In genomic region chr2:17680119-17680518, GRCh38 we compare ENCODE assay signal across 23 cellular contexts.
DNase-seq lines count a peak whose midpoint lies in the region; ATAC-seq, FAIRE-seq and TF ChIP-seq lines count a peak whose summit lies in the region.
"Had no signal": no experiment of that assay in that cellular context is flagged by ENCODE, and none has a peak within 500 bp of the region (broad histone marks: within the 10 kb centered on the region; RNA-seq: fewer than 3 reads in every experiment).

No MANE protein-coding gene starts in this region.

- dilution Hi-C loops in IMR-90 (cut with HindIII; ENCODE audit: low sequenced_read_pairs, unreplicated experiment), result no loop called here

- CTCF ChIA-PET in A549 (lab: Yijun Ruan, JAX) (interaction anchor here (1.8 to 2.7 kb wide), 2 partner anchors 9 to 34 kb away, joined by 9 to 13 read pairs; no protein-coding TSS in a partner anchor), IMR-90 (lab: Yijun Ruan, JAX) (interaction anchor here (1.7 kb wide), 1 partner anchor 9 kb away, joined by 7 read pairs; no protein-coding TSS in a partner anchor)

- no peaks in the 10 kb centered on the region for H3K27me3 ChIP-seq in IMR-90 (ENCODE audit: control insufficient read depth, insufficient read depth, low read length)
- no peaks in the 10 kb centered on the region for H3K27me3 ChIP-seq in foreskin keratinocyte
- no peaks in the 10 kb centered on the region for H3K27me3 ChIP-seq in upper lobe of left lung
- H3K27me3 ChIP-seq: BLaER1 treated with 17β-estradiol and CSF1 and Interleukin-3, amounts not matched to agents 10 nM and 100 nM had no signal

- no peak overlapping the region for H4K5ac ChIP-seq in IMR-90 (ENCODE audit: low read depth, low read length)

- no peak overlapping the region for H4K8ac ChIP-seq in IMR-90 (ENCODE audit: low read depth in 2 of 2, low read length in 2 of 2)

- no peak overlapping the region for H2AK9ac ChIP-seq in IMR-90 (replicated peaks; ENCODE audit: low read depth, low read length, poor library complexity)

- intact Hi-C loops in IMR-90 (cut with micrococcal nuclease), result no loop called here

- ATAC-seq in A549, result no peak; a peak in 1 of 6 replicates
- ATAC-seq in IMR-90 (ENCODE audit: low read depth), result peak; percentile 53
- ATAC-seq in foreskin keratinocyte, result no peak
- no peak for ATAC-seq in upper lobe of left lung (ENCODE audit: low FRiP score in 2 of 2)
- no peak for ATAC-seq in stimulated activated memory B cell treated with anti-CD40 and anti-IgM and Interleukin-4, amounts not matched to agents 10 μg/mL and 1 μg/mL and 100 μg/mL, for 72 hours
- ATAC-seq: HepG2, Panc1, Right ventricle myocardium inferior had no signal

- H3K18ac ChIP-seq in IMR-90 (ENCODE audit: low read depth, low read length), result no peak overlapping the region

- H3K9me3 ChIP-seq in A549, result no peaks in the 10 kb centered on the region
- no peaks in the 10 kb centered on the region for H3K9me3 ChIP-seq in IMR-90 (ENCODE audit: control insufficient read depth, insufficient read depth, low read length)
- H3K9me3 ChIP-seq in upper lobe of left lung, result no peaks in the 10 kb centered on the region
- H3K9me3 ChIP-seq: BLaER1 treated with 17β-estradiol and CSF1 and Interleukin-3, amounts not matched to agents 10 nM and 100 nM had no signal

- no peaks in the 10 kb centered on the region for H3K4me1 Mint-ChIP-seq in stimulated activated memory B cell treated with anti-CD40 and anti-IgM and Interleukin-4, amounts not matched to agents 10 μg/mL and 1 μg/mL and 100 μg/mL, for 72 hours
- H3K4me1 Mint-ChIP-seq: CD8-positive, alpha-beta memory T cell had no signal

- H3K9me3 Mint-ChIP-seq in stimulated activated memory B cell treated with anti-CD40 and anti-IgM and Interleukin-4, amounts not matched to agents 10 μg/mL and 1 μg/mL and 100 μg/mL, for 72 hours, result no peaks in the 10 kb centered on the region
- H3K9me3 Mint-ChIP-seq: CD8-positive, alpha-beta memory T cell had no signal

- in situ Hi-C loops in IMR-90 (cut with MboI; ENCODE audit: low sequenced_read_pairs), result no loop called here

- H4K91ac ChIP-seq in IMR-90 (ENCODE audit: insufficient read depth, low read depth, low read length), result no peak overlapping the region

- peak; percentile 46 for FAIRE-seq in A549 (lab: Jason Lieb, UNC)
- FAIRE-seq: D721Med, GM12891, HepG2 had no signal

- 0 out of 2 replicates have a peak, but pooled peaks cover 3% of the 10 kb centered on the region for H3K36me3 ChIP-seq in IMR-90 (ENCODE audit: control insufficient read depth, insufficient read depth, low read length)
- H3K36me3 ChIP-seq in upper lobe of left lung, result peaks cover 0 to 66% (median 5%) of the 10 kb centered on the region in 4 donors

- H3K36me3 Mint-ChIP-seq in stimulated activated memory B cell treated with anti-CD40 and anti-IgM and Interleukin-4, amounts not matched to agents 10 μg/mL and 1 μg/mL and 100 μg/mL, for 72 hours, result peaks cover 72% of the 10 kb centered on the region

- no peak for TF ChIP-seq EP300 in A549 (IDR thresholded peaks at IDR 0.05)
- no peak for TF ChIP-seq EP300 in upper lobe of left lung (IDR thresholded peaks at IDR 0.05)

- H3K9me1 ChIP-seq in IMR-90 (ENCODE audit: insufficient read depth, low read length), result no peaks in the 10 kb centered on the region

- no peak overlapping the region for H3K4me2 ChIP-seq in A549
- H3K4me2 ChIP-seq in IMR-90 (ENCODE audit: low read depth, low read length), result no peak overlapping the region
- H3K4me2 ChIP-seq: BLaER1 treated with 17β-estradiol and CSF1 and Interleukin-3, amounts not matched to agents 10 nM and 100 nM; KMS-11 had no signal

- no peak for TF ChIP-seq CTCF in A549 (IDR thresholded peaks at IDR 0.05)
- TF ChIP-seq CTCF in IMR-90 (conservative IDR thresholded peaks at IDR 0.05; ENCODE audit: low read depth, low read length), result no peak
- TF ChIP-seq CTCF in foreskin keratinocyte (conservative IDR thresholded peaks at IDR 0.05), result no peak
- TF ChIP-seq CTCF in upper lobe of left lung (IDR thresholded peaks at IDR 0.05), result no peak

- no peak overlapping the region for H2AFZ ChIP-seq in IMR-90 (replicated peaks; ENCODE audit: low read length, poor library complexity)

- H2BK20ac ChIP-seq in IMR-90 (ENCODE audit: low read depth, low read length), result no peak overlapping the region

- no peak overlapping the region for H3K4me3 Mint-ChIP-seq in stimulated activated memory B cell treated with anti-CD40 and anti-IgM and Interleukin-4, amounts not matched to agents 10 μg/mL and 1 μg/mL and 100 μg/mL, for 72 hours
- H3K4me3 Mint-ChIP-seq: CD8-positive, alpha-beta memory T cell had no signal

- TF ChIP-seq RAD21 in A549 (conservative IDR thresholded peaks at IDR 0.05 in 1 of 2, IDR thresholded peaks at IDR 0.05 in 1 of 2) (no peak), IMR-90 (IDR thresholded peaks at IDR 0.05; ENCODE audit: low read length) (no peak)

- DNase-seq in A549 (ENCODE audit: low read depth in 1 of 2, low spot score in 1 of 2) (no peak), IMR-90 (peak; percentile 13), amniotic epithelial cell (ENCODE audit: low read depth) (peak; percentile 85), foreskin keratinocyte (peak; percentile 13 to 25), GM19240 (ENCODE audit: insufficient read length, low spot score) (no peak), upper lobe of left lung (no peak), SKM-1 treated with dmso at 0.1 percent for 144 hours (lab: John Stamatoyannopoulos, UW; ENCODE audit: unreplicated experiment) (no peak)
- DNase-seq: 8988T; CD8-positive, alpha-beta memory T cell; DMS79; GF-D8; NCI-H1417; NCI-H187 treated with DMSO at 0.1 percent for 48 hours; NCI-H82 had no signal

- H3K79me1 ChIP-seq in IMR-90 (ENCODE audit: low read depth in 1 of 2, low read length in 2 of 2), result no peaks in the 10 kb centered on the region; a peak in 1 of 4 replicates

- no peaks in the 10 kb centered on the region for H4K20me1 ChIP-seq in IMR-90 (ENCODE audit: insufficient read depth, low read length)

- no peak overlapping the region for H3K4ac ChIP-seq in IMR-90 (ENCODE audit: low read depth, low read length)

- H3K9ac ChIP-seq in IMR-90 (ENCODE audit: low read depth, low read length), result no peak overlapping the region
- H3K9ac ChIP-seq: BLaER1 treated with 17β-estradiol and CSF1 and Interleukin-3, amounts not matched to agents 10 nM and 100 nM; KMS-11 had no signal

- H3K23ac ChIP-seq in IMR-90 (ENCODE audit: low read depth, low read length), result no peak overlapping the region

- no peak overlapping the region for H3K27ac Mint-ChIP-seq in stimulated activated memory B cell treated with anti-CD40 and anti-IgM and Interleukin-4, amounts not matched to agents 10 μg/mL and 1 μg/mL and 100 μg/mL, for 72 hours

- H3K27ac ChIP-seq in A549, result no peak overlapping the region
- no peak overlapping the region for H3K27ac ChIP-seq in IMR-90 (ENCODE audit: insufficient read depth, low read length)
- H3K27ac ChIP-seq in foreskin keratinocyte, result no peak overlapping the region
- H3K27ac ChIP-seq in upper lobe of left lung, result no peak overlapping the region
- H3K27ac ChIP-seq: BLaER1 treated with 17β-estradiol and CSF1 and Interleukin-3, amounts not matched to agents 10 nM and 100 nM; KMS-11; SK-N-MC had no signal

- no TSS peak for BruUV-seq in IMR-90 (replicated peaks; lab: Mats Ljungman, UMichigan)

- no peak overlapping the region for H2BK5ac ChIP-seq in IMR-90 (ENCODE audit: low read depth, low read length, poor library complexity, severe bottlenecking)

- H3K14ac ChIP-seq in IMR-90 (replicated peaks; ENCODE audit: low read depth, low read length), result no peak overlapping the region

- POLR2A ChIA-PET in A549 (lab: Yijun Ruan, JAX) (no interaction called here), IMR-90 (lab: Charles Lee; ENCODE audit: unreplicated experiment) (no interaction called here)

- WGBS in A549 (ENCODE audit: missing lambda C conversion rate), result 85% methylated on average over 3 of the region's 3 CpGs
- no CpG with 5 or more reads among the region's 3 CpGs for WGBS in IMR-90 (ENCODE audit: extremely low coverage in 2 of 2, insufficient read length in 1 of 2), 2 experiments
- 92 to 94% methylated on average over 3 of the region's 3 CpGs for WGBS in upper lobe of left lung, 2 donors

- H2BK120ac ChIP-seq in IMR-90 (ENCODE audit: low read depth, low read length), result no peak overlapping the region

- H3K4me3 ChIP-seq in A549, result no peak overlapping the region
- H3K4me3 ChIP-seq in IMR-90 (ENCODE audit: insufficient read depth, low read depth, low read length), result no peak overlapping the region
- H3K4me3 ChIP-seq in upper lobe of left lung, result no peak overlapping the region
- H3K4me3 ChIP-seq: BLaER1 treated with 17β-estradiol and CSF1 and Interleukin-3, amounts not matched to agents 10 nM and 100 nM; SK-N-MC had no signal

- H3K56ac ChIP-seq in IMR-90 (ENCODE audit: extremely low read depth, insufficient read depth, low read length), result no peak overlapping the region

- TF ChIP-seq POLR2A in A549 (IDR thresholded peaks at IDR 0.05; ENCODE audit: low read length) (no peak), IMR-90 (IDR thresholded peaks at IDR 0.05; ENCODE audit: low read depth, low read length) (no peak), upper lobe of left lung (IDR thresholded peaks at IDR 0.05) (no peak)

- no peaks in the 10 kb centered on the region for H3K27me3 Mint-ChIP-seq in stimulated activated memory B cell treated with anti-CD40 and anti-IgM and Interleukin-4, amounts not matched to agents 10 μg/mL and 1 μg/mL and 100 μg/mL, for 72 hours

- no peak overlapping the region for H2BK15ac ChIP-seq in IMR-90 (ENCODE audit: low read depth, low read length)

- no peak overlapping the region for H2AK5ac ChIP-seq in IMR-90 (ENCODE audit: low read depth, low read length)

- H3K4me1 ChIP-seq in A549, result peaks cover 12% of the 10 kb centered on the region; the same call in 2 of the 3 replicates
- no peaks in the 10 kb centered on the region for H3K4me1 ChIP-seq in IMR-90 (ENCODE audit: control insufficient read depth, insufficient read depth, low read length)
- no peaks in the 10 kb centered on the region for H3K4me1 ChIP-seq in foreskin keratinocyte
- H3K4me1 ChIP-seq in upper lobe of left lung, result no peaks in the 10 kb centered on the region
- H3K4me1 ChIP-seq: BLaER1 treated with 17β-estradiol and CSF1 and Interleukin-3, amounts not matched to agents 10 nM and 100 nM had no signal

TF ChIP-seq in A549, 52 proteins besides CTCF, POLR2A, EP300 and RAD21:
- no peak for TF ChIP-seq MAZ (IDR thresholded peaks at IDR 0.05; ENCODE audit: borderline replicate concordance, low read depth, low read length)
- no peak for TF ChIP-seq RCOR1 (IDR thresholded peaks at IDR 0.05; ENCODE audit: low read depth, low read length)
- no peak for TF ChIP-seq FOSL2 (IDR thresholded peaks at IDR 0.05)
- peak; percentile 49 for TF ChIP-seq FOSL2 (CRISPR knock-in tag; IDR thresholded peaks at IDR 0.05)
- no peak for TF ChIP-seq CBX8 (IDR thresholded peaks at IDR 0.05)
TF ChIP-seq in A549: peak in this region for 1.

TF ChIP-seq in IMR-90, 13 proteins besides CTCF, POLR2A, EP300 and RAD21 (continues in another document):
- TF ChIP-seq NFE2L2 (IDR thresholded peaks at IDR 0.05; ENCODE audit: low read depth, low read length) (no peak), CHD1 (IDR thresholded peaks at IDR 0.05; ENCODE audit: low read depth, low read length) (no peak), MAZ (IDR thresholded peaks at IDR 0.05; ENCODE audit: borderline replicate concordance, low read depth, low read length) (no peak), RCOR1 (IDR thresholded peaks at IDR 0.05; ENCODE audit: insufficient replicate concordance, low read length) (no peak), MAFK (IDR thresholded peaks at IDR 0.05; ENCODE audit: low read depth, low read length) (no peak), RFX5 (IDR thresholded peaks at IDR 0.05; ENCODE audit: low read depth, low read length) (no peak)

Comparison
In these comparisons a context has a peak if more than half of its experiments do, and no peak if none do; other contexts are left out.
1. DNase-seq: peak in IMR-90 (single experiment), amniotic epithelial cell (single experiment) and foreskin keratinocyte (2 of 2); none in A549 (0 of 2), GM19240 (single experiment), upper lobe of left lung (0 of 2) and SKM-1 treated with dmso at 0.1 percent for 144 hours (single experiment).